22 cellular contexts compared by ENCODE assay signal in the genomic region with DNA sequence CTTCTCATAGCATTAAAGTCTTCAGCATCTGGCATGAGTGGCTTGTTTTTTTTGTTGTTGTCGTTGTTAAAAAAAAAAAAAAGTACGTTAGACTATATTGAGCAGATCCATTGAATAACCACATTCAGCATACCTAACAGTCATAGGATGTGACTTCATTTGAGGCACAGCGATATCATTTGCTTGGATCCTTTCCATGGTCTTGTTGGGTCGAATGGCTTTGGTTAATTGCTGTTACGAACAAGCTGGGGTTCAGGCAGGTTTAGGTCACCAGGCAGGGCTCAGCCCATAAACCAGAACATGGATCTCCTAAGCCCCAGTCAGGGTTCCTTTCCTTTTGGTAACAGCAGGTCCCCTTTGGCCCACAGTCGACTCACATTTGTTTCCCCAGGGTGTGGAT.
"Had no signal": no experiment of that assay in that cellular context is flagged by ENCODE, and none has a peak within 500 bp of the region (broad histone marks: within the 10 kb centered on the region; RNA-seq: fewer than 3 reads in every experiment).

No MANE protein-coding gene starts in this region.

- H3K27me3 ChIP-seq: transverse colon, vagina had no signal

- H3K9me3 ChIP-seq: adrenal gland, stomach, transverse colon, vagina had no signal

- H3K4me3 Mint-ChIP-seq: activated naive CD8-positive, alpha-beta T cell; activated T-cell treated with anti-CD3 and anti-CD28 coated beads, Interleukin-2, amount 50 U/mL, for 4 hours; nephron; stimulated activated memory B cell treated with anti-CD40 and anti-IgM and Interleukin-4, amounts not matched to agents 10 μg/mL and 1 μg/mL and 100 μg/mL, for 72 hours had no signal

- H3K4me1 ChIP-seq: adrenal gland, parathyroid adenoma, stomach, transverse colon had no signal

- H3K4me1 Mint-ChIP-seq: stimulated activated memory B cell treated with anti-CD40 and anti-IgM and Interleukin-4, amounts not matched to agents 10 μg/mL and 1 μg/mL and 100 μg/mL, for 72 hours had no signal

- H3K9me3 Mint-ChIP-seq: activated T-cell treated with anti-CD3 and anti-CD28 coated beads, Interleukin-2, amount 50 U/mL, for 4 hours; activated T-helper 2 cell treated with anti-CD3 and anti-CD28 coated beads, Interferon-gamma antibody, Interleukin-2, Interleukin-4, amounts not matched to agents 10 μg/mL and 5 μg/mL and 100 μg/mL, durations not matched to agents 14 hours and 24 hours and 36 hours; nephron; stimulated activated memory B cell treated with anti-CD40 and anti-IgM and Interleukin-4, amounts not matched to agents 10 μg/mL and 1 μg/mL and 100 μg/mL, for 72 hours had no signal

- H3K27ac Mint-ChIP-seq: activated naive CD8-positive, alpha-beta T cell; activated T-helper 2 cell treated with anti-CD3 and anti-CD28 coated beads, Interferon-gamma antibody, Interleukin-2, Interleukin-4, amounts not matched to agents 10 μg/mL and 5 μg/mL and 100 μg/mL, durations not matched to agents 14 hours and 24 hours and 36 hours; nephron; stimulated activated memory B cell treated with anti-CD40 and anti-IgM and Interleukin-4, amounts not matched to agents 10 μg/mL and 1 μg/mL and 100 μg/mL, for 72 hours had no signal

- H3K27ac ChIP-seq: adrenal gland, parathyroid adenoma, stomach, transverse colon, vagina had no signal

- DNase-seq: activated CD4-positive, alpha-beta T cell treated with anti-CD3 and anti-CD28 coated beads, Interleukin-2, amount 50 U/mL, for 4 hours; activated CD8-positive, alpha-beta memory T cell treated with anti-CD3 and anti-CD28 coated beads for 24 hours; activated CD8-positive, alpha-beta memory T cell treated with anti-CD3 and anti-CD28 coated beads, Interleukin-2, amount 50 U/mL, for 48 hours; activated naive CD4-positive, alpha-beta T cell; activated T-cell treated with anti-CD3 and anti-CD28 coated beads, Interleukin-2, amount 50 U/mL, for 4 hours; adrenal gland; central memory CD4-positive, alpha-beta T cell; effector memory CD4-positive, alpha-beta T cell; glutamatergic neuron; hippocampal formation; midbrain; right cardiac atrium; small intestine; stomach; T-helper 9 cell; transverse colon had no signal

- H3K36me3 Mint-ChIP-seq: stimulated activated memory B cell treated with anti-CD40 and anti-IgM and Interleukin-4, amounts not matched to agents 10 μg/mL and 1 μg/mL and 100 μg/mL, for 72 hours had no signal

- H3K36me3 ChIP-seq: adrenal gland, stomach, transverse colon, vagina had no signal

- ATAC-seq: activated T-cell treated with anti-CD3 and anti-CD28 coated beads, Interleukin-2, amount 50 U/mL, for 4 hours; right cardiac atrium; stimulated activated memory B cell treated with anti-CD40 and anti-IgM and Interleukin-4, amounts not matched to agents 10 μg/mL and 1 μg/mL and 100 μg/mL, for 72 hours had no signal

- H3K4me3 ChIP-seq: adrenal gland, stomach, transverse colon, vagina had no signal
